In genomic region chr1:44489481-44489880, GRCh38 we compare ENCODE assay signal across 32 cellular contexts.
DNase-seq lines count a peak whose midpoint lies in the region; ATAC-seq and TF ChIP-seq lines count a peak whose summit lies in the region.
"Had no signal": no experiment of that assay in that cellular context is flagged by ENCODE, and none has a peak within 500 bp of the region (broad histone marks: within the 10 kb centered on the region; RNA-seq: fewer than 3 reads in every experiment).

No MANE protein-coding gene starts in this region.

- H4K20me1 ChIP-seq in IMR-90 (ENCODE audit: insufficient read depth, low read length) (no peaks in the 10 kb centered on the region), H9 (ENCODE audit: control insufficient read depth, insufficient read depth, insufficient read length) (no peaks in the 10 kb centered on the region)
- H4K20me1 ChIP-seq: BLaER1 had no signal

- no peak overlapping the region for H3K4me3 Mint-ChIP-seq in H9
- H3K4me3 Mint-ChIP-seq: activated B cell treated with CpG ODN at 0.5 μM for 24 hours; activated CD4-positive, alpha-beta memory T cell treated with anti-CD3 and anti-CD28 coated beads, Interleukin-2, amount 10 ng/mL, durations not matched to agents 7 days and 5 days; central memory CD8-positive, alpha-beta T cell; neural progenitor cell had no signal

- no peak overlapping the region for H3K27ac ChIP-seq in IMR-90 (ENCODE audit: insufficient read depth, low read length)
- peak overlapping the region; percentile 48 for H3K27ac ChIP-seq in brain microvascular endothelial cell
- no peak overlapping the region for H3K27ac ChIP-seq in H9 (ENCODE audit: insufficient read length, low read depth, low read length)
- no peak overlapping the region for H3K27ac ChIP-seq in prostate gland
- H3K27ac ChIP-seq: adrenal gland, BLaER1, foreskin keratinocyte, neural progenitor cell, spleen, thoracic aorta had no signal

- no peak overlapping the region for H3K9ac ChIP-seq in IMR-90 (ENCODE audit: low read depth, low read length)
- H3K9ac ChIP-seq in H9 (ENCODE audit: extremely low read depth, insufficient read length, low read length), result no peak overlapping the region
- H3K9ac ChIP-seq: BLaER1, neural progenitor cell had no signal

- dilution Hi-C loops in IMR-90 (cut with HindIII; ENCODE audit: low sequenced_read_pairs, unreplicated experiment), result no loop called here

- no peak overlapping the region for H3K27ac Mint-ChIP-seq in H9
- H3K27ac Mint-ChIP-seq: activated B cell treated with CpG ODN at 0.5 μM for 24 hours; activated CD4-positive, alpha-beta memory T cell treated with anti-CD3 and anti-CD28 coated beads, Interleukin-2, amount 10 ng/mL, durations not matched to agents 7 days and 5 days; neural progenitor cell had no signal

- no peaks in the 10 kb centered on the region for H3K79me2 ChIP-seq in H9 (ENCODE audit: insufficient read depth, low read length)

- H3K23me2 ChIP-seq in H9 (ENCODE audit: insufficient read length, low read depth, low read length, poor library complexity, severe bottlenecking), result no peaks in the 10 kb centered on the region

- H4K8ac ChIP-seq in IMR-90 (ENCODE audit: low read depth in 2 of 2, low read length in 2 of 2) (no peak overlapping the region), H9 (replicated peaks; ENCODE audit: insufficient read length, low read depth, low read length) (no peak overlapping the region)

- no peaks in the 10 kb centered on the region for H3K9me3 ChIP-seq in IMR-90 (ENCODE audit: control insufficient read depth, insufficient read depth, low read length)
- no peaks in the 10 kb centered on the region for H3K9me3 ChIP-seq in H9 (ENCODE audit: control insufficient read depth, low read depth, low read length)
- H3K9me3 ChIP-seq in prostate gland, result no peaks in the 10 kb centered on the region
- H3K9me3 ChIP-seq: adrenal gland, BLaER1, thoracic aorta had no signal

- H3K27me3 ChIP-seq in IMR-90 (ENCODE audit: control insufficient read depth, insufficient read depth, low read length), result no peaks in the 10 kb centered on the region; the same call in 1 of the 2 replicates
- H3K27me3 ChIP-seq in brain microvascular endothelial cell (replicated peaks), result no peaks in the 10 kb centered on the region
- no peaks in the 10 kb centered on the region for H3K27me3 ChIP-seq in H9 (ENCODE audit: insufficient read depth, low read length)
- H3K27me3 ChIP-seq in prostate gland (replicated peaks; ENCODE audit: insufficient read depth), result no peaks in the 10 kb centered on the region
- H3K27me3 ChIP-seq: BLaER1 had no signal

- no peak for TF ChIP-seq CTCF in IMR-90 (conservative IDR thresholded peaks at IDR 0.05; ENCODE audit: low read depth, low read length)
- TF ChIP-seq CTCF in brain microvascular endothelial cell (IDR thresholded peaks at IDR 0.05; ENCODE audit: low read depth, low read length, missing control alignments), result no peak
- no peak for TF ChIP-seq CTCF in H9 (conservative IDR thresholded peaks at IDR 0.05)
- no peak for TF ChIP-seq CTCF in prostate gland (IDR thresholded peaks at IDR 0.05)

- no peak overlapping the region for H2BK20ac ChIP-seq in IMR-90 (ENCODE audit: low read depth, low read length)
- H2BK20ac ChIP-seq in H9 (ENCODE audit: low read depth, low read length, poor library complexity, severe bottlenecking), result no peak overlapping the region

- H4K5ac ChIP-seq in IMR-90 (ENCODE audit: low read depth, low read length), result no peak overlapping the region
- H4K5ac ChIP-seq in H9 (ENCODE audit: insufficient read length, low read depth, low read length), result no peak overlapping the region

- H2AFZ ChIP-seq in IMR-90 (replicated peaks; ENCODE audit: low read length, poor library complexity) (no peak overlapping the region), H9 (ENCODE audit: low read length) (no peak overlapping the region)
- H2AFZ ChIP-seq: neural progenitor cell had no signal

- no peak overlapping the region for H3K23ac ChIP-seq in IMR-90 (ENCODE audit: low read depth, low read length)
- no peak overlapping the region for H3K23ac ChIP-seq in H9 (ENCODE audit: insufficient read length, low read depth, low read length)

- no peaks in the 10 kb centered on the region for H3K79me1 ChIP-seq in IMR-90 (ENCODE audit: low read depth in 1 of 2, low read length in 2 of 2)
- no peaks in the 10 kb centered on the region for H3K79me1 ChIP-seq in H9 (ENCODE audit: insufficient read depth, low read depth, low read length, poor library complexity, severe bottlenecking)

- H3K27me3 Mint-ChIP-seq in H9 (ENCODE audit: low read depth), result peaks cover under 1% of the 10 kb centered on the region; the same call in 1 of the 2 replicates

- H4K91ac ChIP-seq in IMR-90 (ENCODE audit: insufficient read depth, low read depth, low read length), result no peak overlapping the region
- no peak overlapping the region for H4K91ac ChIP-seq in H9 (ENCODE audit: insufficient read length, low read depth, low read length)

- H3K4me1 Mint-ChIP-seq in H9, result peaks cover 14 to 22% of the 10 kb centered on the region in 2 experiments
- H3K4me1 Mint-ChIP-seq: activated CD4-positive, alpha-beta memory T cell treated with anti-CD3 and anti-CD28 coated beads, Interleukin-2, amount 10 ng/mL, durations not matched to agents 7 days and 5 days; central memory CD8-positive, alpha-beta T cell had no signal

- no peak overlapping the region for H2AK9ac ChIP-seq in IMR-90 (replicated peaks; ENCODE audit: low read depth, low read length, poor library complexity)

- no peaks in the 10 kb centered on the region for H3K36me3 ChIP-seq in IMR-90 (ENCODE audit: control insufficient read depth, insufficient read depth, low read length)
- H3K36me3 ChIP-seq in brain microvascular endothelial cell (replicated peaks), result no peaks in the 10 kb centered on the region
- H3K36me3 ChIP-seq in prostate gland, result no peaks in the 10 kb centered on the region
- H3K36me3 ChIP-seq: adrenal gland, BLaER1, neural progenitor cell, spleen, thoracic aorta had no signal

- H3K4me2 ChIP-seq in IMR-90 (ENCODE audit: low read depth, low read length) (no peak overlapping the region), H9 (ENCODE audit: insufficient read depth, insufficient read length, low read length) (no peak overlapping the region)
- H3K4me2 ChIP-seq: BLaER1, neural progenitor cell had no signal

- no peak overlapping the region for H2BK5ac ChIP-seq in IMR-90 (ENCODE audit: low read depth, low read length, poor library complexity, severe bottlenecking)
- H2BK5ac ChIP-seq in H9 (ENCODE audit: insufficient read length, low read length), result no peak overlapping the region

- H3K4me1 ChIP-seq in IMR-90 (ENCODE audit: control insufficient read depth, insufficient read depth, low read length), result peaks cover 4% of the 10 kb centered on the region
- H3K4me1 ChIP-seq in H9 (ENCODE audit: insufficient read depth, low read length), result peaks cover under 1% of the 10 kb centered on the region; the same call in 1 of the 2 replicates
- no peaks in the 10 kb centered on the region for H3K4me1 ChIP-seq in prostate gland (replicated peaks)
- H3K4me1 ChIP-seq: BLaER1, neural progenitor cell had no signal

- no peak for TF ChIP-seq RAD21 in IMR-90 (IDR thresholded peaks at IDR 0.05; ENCODE audit: low read length)

- ATAC-seq in IMR-90 (ENCODE audit: low read depth), result peak; percentile 28; the same call in 1 of the 2 replicates
- no peak for ATAC-seq in esophagus mucosa
- ATAC-seq: foreskin keratinocyte, HepG2, SK-N-SH treated with all-trans-retinoic acid at 6 μM for 48 hours had no signal

- CTCF ChIA-PET in IMR-90 (lab: Yijun Ruan, JAX), result no interaction called here

- H3K4me3 ChIP-seq in IMR-90 (ENCODE audit: insufficient read depth, low read depth, low read length) (no peak overlapping the region), brain microvascular endothelial cell (ENCODE audit: low read depth, low read length) (no peak overlapping the region), prostate gland (no peak overlapping the region)
- H3K4me3 ChIP-seq: adrenal gland, BLaER1, dorsolateral prefrontal cortex, neural progenitor cell, spleen, thoracic aorta had no signal

- no peak for TF ChIP-seq POLR2A in IMR-90 (IDR thresholded peaks at IDR 0.05; ENCODE audit: low read depth, low read length)
- TF ChIP-seq POLR2A in prostate gland (IDR thresholded peaks at IDR 0.05), result no peak

- BruUV-seq in IMR-90 (replicated peaks; lab: Mats Ljungman, UMichigan), result no TSS peak

- DNase-seq in Caki2 (ENCODE audit: low read depth) (peak; percentile 88), IMR-90 (peak; percentile 42), brain microvascular endothelial cell (peak; percentile 56), kidney tubule cell (ENCODE audit: low spot score) (peak; percentile 27), H9 (no peak), prostate gland (ENCODE audit: low spot score) (no peak), posterior cingulate gyrus (no peak)
- DNase-seq: activated B cell treated with CpG ODN at 0.5 μM for 24 hours; activated CD4-positive, alpha-beta memory T cell treated with anti-CD3 and anti-CD28 coated beads, Interleukin-2, amount 10 ng/mL, durations not matched to agents 7 days and 5 days; activated gamma-delta T cell; activated T-cell treated with anti-CD3 and anti-CD28 coated beads for 4 hours; adrenal gland; COR-L47; DND-41; dorsolateral prefrontal cortex; hippocampal formation; islet precursor cell; NCI-H1105 treated with DMSO at 0.1 percent for 48 hours; NCI-H2107; NCI-H510A treated with DMSO at 0.1 percent for 48 hours; retina; spleen; stimulated activated CD4-positive, alpha-beta T cell treated with anti-CD3 and anti-CD28 coated beads, Interleukin-4, amount 100 ng/mL, for 1 hour; stimulated activated naive CD4-positive, alpha-beta T cell treated with Interleukin-2 at 50 U/mL for 16 hours had no signal

- POLR2A ChIA-PET in IMR-90 (lab: Charles Lee; ENCODE audit: unreplicated experiment), result no interaction called here

- H2BK15ac ChIP-seq in IMR-90 (ENCODE audit: low read depth, low read length) (no peak overlapping the region), H9 (ENCODE audit: low read depth, low read length) (no peak overlapping the region)

- peaks cover 0 to 6% (median 1%) of the 10 kb centered on the region in 3 experiments; a peak in 2 of 7 replicates for H3K36me3 Mint-ChIP-seq in H9 (ENCODE audit: insufficient read depth in 1 of 3, low read depth in 3 of 3)

- no peak overlapping the region for H2BK12ac ChIP-seq in H9 (ENCODE audit: insufficient read length, low read depth, low read length)

- H3K14ac ChIP-seq in IMR-90 (replicated peaks; ENCODE audit: low read depth, low read length) (no peak overlapping the region), H9 (ENCODE audit: insufficient read depth, low read length) (no peak overlapping the region)

- no peak overlapping the region for H3K18ac ChIP-seq in IMR-90 (ENCODE audit: low read depth, low read length)
- no peak overlapping the region for H3K18ac ChIP-seq in H9 (ENCODE audit: insufficient read length, low read depth, low read length)

- in situ Hi-C loops in Caki2 (cut with HindIII; ENCODE audit: low pct_unique_long_range_greater_than_20kb, low sequenced_read_pairs) (no loop called here), IMR-90 (cut with MboI; ENCODE audit: low sequenced_read_pairs) (no loop called here), brain microvascular endothelial cell (cut with HindIII; ENCODE audit: low pct_ligation_motif_present, low sequenced_read_pairs) (no loop called here)

- intact Hi-C loops in IMR-90 (cut with micrococcal nuclease) (no loop called here), prostate gland (cut with DNase I) (no loop called here), posterior cingulate gyrus (cut with DNase I) (no loop called here)

- H2AK5ac ChIP-seq in IMR-90 (ENCODE audit: low read depth, low read length) (no peak overlapping the region), H9 (ENCODE audit: insufficient read length, low read length) (no peak overlapping the region)

- H3K9me3 Mint-ChIP-seq in H9, result no peaks in the 10 kb centered on the region; a peak in 2 of 5 replicates
- H3K9me3 Mint-ChIP-seq: activated CD4-positive, alpha-beta memory T cell treated with anti-CD3 and anti-CD28 coated beads, Interleukin-2, amount 10 ng/mL, durations not matched to agents 7 days and 5 days; central memory CD8-positive, alpha-beta T cell had no signal

- H2BK120ac ChIP-seq in IMR-90 (ENCODE audit: low read depth, low read length) (no peak overlapping the region), H9 (ENCODE audit: low read depth, low read length, poor library complexity, severe bottlenecking) (no peak overlapping the region)

- no peak overlapping the region for H3K56ac ChIP-seq in IMR-90 (ENCODE audit: extremely low read depth, insufficient read depth, low read length)
- H3K56ac ChIP-seq in H9 (ENCODE audit: insufficient read length, low read depth, low read length), result no peak overlapping the region

- 63% methylated on average over 2 of the region's 5 CpGs; no CpG with 5 or more reads in 1 of the 2 experiments for WGBS in IMR-90 (ENCODE audit: extremely low coverage in 2 of 2, insufficient read length in 1 of 2), 2 experiments
- no CpG with 5 or more reads among the region's 5 CpGs for WGBS in H9 (ENCODE audit: extremely low coverage, insufficient read length, low lambda C conversion rate)
- 91% methylated on average over 5 of the region's 5 CpGs for WGBS in prostate gland

- H3K4ac ChIP-seq in IMR-90 (ENCODE audit: low read depth, low read length), result no peak overlapping the region
- no peak overlapping the region for H3K4ac ChIP-seq in H9 (ENCODE audit: low read depth, low read length)

- H3T11ph ChIP-seq in H9 (ENCODE audit: low read length), result no peak overlapping the region

- no peaks in the 10 kb centered on the region for H3K9me1 ChIP-seq in IMR-90 (ENCODE audit: insufficient read depth, low read length)

Comparison
In these comparisons a context has a peak if more than half of its experiments do, and no peak if none do; other contexts are left out.
1. DNase-seq: peak in Caki2 (single experiment), IMR-90 (single experiment), brain microvascular endothelial cell (single experiment) and kidney tubule cell (single experiment); none in H9 (single experiment), prostate gland (single experiment) and posterior cingulate gyrus (0 of 10).